9 cellular contexts compared by ENCODE assay signal in the genomic region with DNA sequence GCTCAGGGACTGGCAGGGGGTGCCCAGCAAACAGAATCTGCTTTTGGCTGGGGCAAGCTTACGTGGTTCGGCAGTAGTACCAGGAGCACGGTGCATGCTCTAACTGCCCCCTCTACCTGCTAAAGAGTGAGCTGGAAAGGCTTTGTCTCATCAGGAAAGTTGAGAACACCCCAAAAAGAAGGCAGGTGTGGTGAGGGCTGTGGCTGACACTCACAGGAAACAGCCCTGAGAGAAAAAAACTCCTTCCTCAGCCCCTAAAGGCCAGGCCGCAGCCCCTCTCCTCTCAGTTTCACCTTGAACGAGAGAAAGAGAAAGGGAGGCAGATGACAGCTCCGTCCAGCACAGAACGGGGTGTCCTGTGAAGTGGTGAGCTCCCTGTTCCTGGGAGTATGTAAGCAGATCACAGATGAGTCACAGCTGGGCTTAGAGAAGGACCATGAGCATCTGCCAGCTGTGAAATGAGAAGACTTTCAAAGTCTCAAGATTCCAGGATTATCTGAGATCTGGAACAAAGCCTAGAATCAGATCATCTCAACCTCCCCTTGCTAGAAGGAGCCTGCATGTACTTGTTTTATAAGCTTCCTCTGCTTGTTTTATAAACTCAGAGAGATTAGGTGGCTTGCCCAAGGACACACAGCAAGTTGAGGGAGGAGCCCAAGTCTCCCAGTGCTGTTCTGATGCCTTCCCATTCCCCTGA. TPM values are rescaled to one million over a fixed set of nuclear protein-coding genes. Genes with fewer than 3 reads are reported as not detected.
A peak's percentile ranks its signal among the peaks of the same experiment; 100 is the strongest.
DNase-seq lines count a peak whose midpoint lies in the region; ATAC-seq and TF ChIP-seq lines count a peak whose summit lies in the region.
"Had no signal": no experiment of that assay in that cellular context is flagged by ENCODE, and none has a peak within 500 bp of the region (broad histone marks: within the 10 kb centered on the region; RNA-seq: fewer than 3 reads in every experiment).

No MANE protein-coding gene starts in this region.

- no peak for TF ChIP-seq CTCF in testis (IDR thresholded peaks at IDR 0.05)

- H3K4me1 ChIP-seq in testis: no peaks in the 10 kb centered on the region

- H3K27ac Mint-ChIP-seq in activated T-cell treated with anti-CD3 and anti-CD28 coated beads, Interleukin-2, amount 50 U/mL, for 24 hours: peak overlapping the region; percentile 98
- peak overlapping the region; percentile 94 to 100 (median 98) for H3K27ac Mint-ChIP-seq in naive B cell

- H3K36me3 Mint-ChIP-seq in activated T-cell treated with anti-CD3 and anti-CD28 coated beads, Interleukin-2, amount 50 U/mL, for 24 hours (ENCODE audit: low read depth): peaks cover 67% of the 10 kb centered on the region
- H3K36me3 Mint-ChIP-seq in naive B cell: peaks cover 40 to 62% of the 10 kb centered on the region in 2 donors

- H3K9me3 ChIP-seq in testis: no peaks in the 10 kb centered on the region

- peaks cover 98% of the 10 kb centered on the region for H3K4me1 Mint-ChIP-seq in activated T-cell treated with anti-CD3 and anti-CD28 coated beads, Interleukin-2, amount 50 U/mL, for 24 hours (ENCODE audit: low read depth)
- H3K4me1 Mint-ChIP-seq in naive B cell: peaks cover 93 to 100% (median 99%) of the 10 kb centered on the region in 3 donors

- no peak for TF ChIP-seq POLR2A in testis (IDR thresholded peaks at IDR 0.05)

- H3K36me3 ChIP-seq in testis (ENCODE audit: low read depth, missing control alignments): no peaks in the 10 kb centered on the region

- no peaks in the 10 kb centered on the region for H3K27me3 Mint-ChIP-seq in activated T-cell treated with anti-CD3 and anti-CD28 coated beads, Interleukin-2, amount 50 U/mL, for 24 hours
- no peaks in the 10 kb centered on the region for H3K27me3 Mint-ChIP-seq in naive B cell

- H3K27me3 ChIP-seq in testis: no peaks in the 10 kb centered on the region

- 69 to 74% methylated on average over 7 of the region's 7 CpGs for WGBS in testis, 2 donors

- no peaks in the 10 kb centered on the region for H3K9me3 Mint-ChIP-seq in activated T-cell treated with anti-CD3 and anti-CD28 coated beads, Interleukin-2, amount 50 U/mL, for 24 hours
- H3K9me3 Mint-ChIP-seq in naive B cell: peaks cover 0 to 3% (median 0%) of the 10 kb centered on the region in 7 donors

- H3K4me3 ChIP-seq in testis: no peak overlapping the region
- H3K4me3 ChIP-seq: lung had no signal

- ATAC-seq in GM18511 (IDR thresholded peaks at IDR 0.05; ENCODE audit: unreplicated experiment): peak; percentile 34
- peak; percentile 28 for ATAC-seq in HG02623 (IDR thresholded peaks at IDR 0.05; ENCODE audit: unreplicated experiment)
- ATAC-seq in naive B cell (ENCODE audit: low read depth in 2 of 2): peak; percentile 28 to 35
- ATAC-seq in GM21786 (IDR thresholded peaks at IDR 0.05; ENCODE audit: unreplicated experiment): no peak
- ATAC-seq in HG02763 (IDR thresholded peaks at IDR 0.05; ENCODE audit: unreplicated experiment): no peak

- H3K27ac ChIP-seq in testis: no peak overlapping the region

- no peak for DNase-seq in activated T-cell treated with anti-CD3 and anti-CD28 coated beads, Interleukin-2, amount 50 U/mL, for 24 hours
- DNase-seq in naive B cell: peak; percentile 63
- DNase-seq in testis: no peak
- no peak for DNase-seq in NCI-H748 treated with DMSO at 0.1 percent for 48 hours (lab: John Stamatoyannopoulos, UW)

- intact Hi-C loops in testis (cut with DNase I; ENCODE audit: low total_unique reads): no loop called here

- peak overlapping the region; percentile 65 for H3K4me3 Mint-ChIP-seq in activated T-cell treated with anti-CD3 and anti-CD28 coated beads, Interleukin-2, amount 50 U/mL, for 24 hours
- H3K4me3 Mint-ChIP-seq in naive B cell: peak overlapping the region; percentile 76 to 100 (median 96)

RNA-seq across cellular contexts. Expression of gene LAPTM5, which starts 13.4 kb away (rescaled TPM):
- polyA plus RNA-seq in naive B cell (ENCODE audit: low read depth in 6 of 6) (1,000 to 10,000 TPM; 1,442 to 2,525 (median 1,701) TPM), testis (ENCODE audit: insufficient read depth, low read depth, low replicate concordance) (46.9 TPM)
- total RNA-seq in testis: 10 to 100 TPM in 1 of 2 donors, 1 to 10 TPM in 1; 2.0 to 16.3 TPM

RNA-seq across cellular contexts. Expression of gene MATN1, which starts 20.8 kb away (rescaled TPM):
- polyA plus RNA-seq in naive B cell (ENCODE audit: low read depth in 6 of 6) (1 to 10 TPM in 2 of 6 donors, under 1 TPM in 4; 0.21 to 3.1 (median 0.39) TPM), testis (ENCODE audit: insufficient read depth, low read depth, low replicate concordance) (0.32 TPM)
- total RNA-seq in testis: under 1 TPM; 0.55 to 0.62 TPM

Comparison
In these comparisons a context has a peak if more than half of its experiments do, and no peak if none do; other contexts are left out.
1. ATAC-seq: peak in GM18511 (single experiment), HG02623 (single experiment) and naive B cell (2 of 2); none in GM21786 (single experiment) and HG02763 (single experiment).
2. RNA of gene LAPTM5, which starts 13.4 kb away (polyA plus RNA-seq): 1,442 to 2,525 TPM in naive B cell; 46.9 TPM in testis (single experiment); every median in the first group is over 10 times any median in the second.